ENCODE assay signal across 20 cellular contexts in the genomic region with DNA sequence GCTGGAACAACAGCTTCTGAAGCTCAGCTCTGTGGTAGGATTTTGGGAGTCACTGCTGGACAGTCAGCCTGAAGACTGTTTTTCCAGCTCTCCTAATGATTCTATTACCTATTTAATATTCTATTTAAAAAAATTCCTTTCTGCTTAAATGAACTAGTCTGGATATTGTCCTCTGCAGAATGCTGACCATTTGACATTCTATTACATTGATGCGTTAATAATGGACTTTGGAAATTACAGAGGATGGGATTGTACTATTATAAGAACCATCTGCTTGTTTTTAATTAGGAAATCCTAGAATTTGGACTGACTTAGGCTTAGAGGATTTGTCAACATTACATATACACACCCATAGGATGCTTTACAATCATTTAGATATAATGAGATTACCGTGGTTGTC. TPM values are rescaled to one million over a fixed set of nuclear protein-coding genes. Genes with fewer than 3 reads are reported as not detected.
A peak's percentile ranks its signal among the peaks of the same experiment; 100 is the strongest.
DNase-seq lines count a peak whose midpoint lies in the region; ATAC-seq and TF ChIP-seq lines count a peak whose summit lies in the region.
"Had no signal": no experiment of that assay in that cellular context is flagged by ENCODE, and none has a peak within 500 bp of the region (broad histone marks: within the 10 kb centered on the region; RNA-seq: fewer than 3 reads in every experiment).

No MANE protein-coding gene starts in this region.

- H3K9me3 ChIP-seq in GM23248 (ENCODE audit: low read depth) = no peaks in the 10 kb centered on the region
- H3K9me3 ChIP-seq: Caco-2, MG63, Peyer's patch had no signal

- ATAC-seq in SK-N-SH treated with all-trans-retinoic acid at 6 μM for 48 hours (peak; percentile 1; the same call in 2 of the 3 replicates), HG03095 (IDR thresholded peaks at IDR 0.05; ENCODE audit: unreplicated experiment) (no peak), GM21447 (IDR thresholded peaks at IDR 0.05; ENCODE audit: unreplicated experiment) (no peak)
- ATAC-seq: T-cell had no signal

- H3K4me1 ChIP-seq in GM23248 (ENCODE audit: insufficient read depth) = peaks cover 56% of the 10 kb centered on the region

- in situ Hi-C loops in GM23248 (cut with MboI) = no loop called here

- H3K4me1 Mint-ChIP-seq in mesothelial cell of epicardium = peaks cover 25% of the 10 kb centered on the region
- H3K4me1 Mint-ChIP-seq: CD4-positive, alpha-beta memory T cell; T-cell had no signal

- DNase-seq in GM23248 (no peak), NCI-H82 treated with DMSO at 0.1 percent for 48 hours (lab: John Stamatoyannopoulos, UW; ENCODE audit: unreplicated experiment) (peak; percentile 35), mesothelial cell of epicardium (ENCODE audit: low spot score in 2 of 2, unreplicated experiment in 2 of 2) (no peak), COLO829 (ENCODE audit: low spot score) (no peak), RKO (ENCODE audit: low spot score) (no peak)
- DNase-seq: C1 segment of cervical spinal cord; Caco-2; CD4-positive, alpha-beta memory T cell; KBM-7; NCI-H1105 treated with DMSO at 0.1 percent for 48 hours; NCI-H146; NCI-H1930; NCI-H2107; NCI-H774; Peyer's patch; T-cell had no signal

- H3K9me2 ChIP-seq in GM23248 (ENCODE audit: insufficient read depth) = no peaks in the 10 kb centered on the region

- peaks cover 46% of the 10 kb centered on the region for H3F3A ChIP-seq in GM23248 (ENCODE audit: insufficient read depth)

- no peaks in the 10 kb centered on the region for H3K36me3 ChIP-seq in GM23248 (ENCODE audit: low read depth)
- H3K36me3 ChIP-seq: Peyer's patch had no signal

- H3K9me3 Mint-ChIP-seq in mesothelial cell of epicardium = no peaks in the 10 kb centered on the region
- H3K9me3 Mint-ChIP-seq: CD4-positive, alpha-beta memory T cell; T-cell had no signal

- no peaks in the 10 kb centered on the region; the same call in 1 of the 2 replicates for H4K20me1 ChIP-seq in GM23248 (ENCODE audit: insufficient read depth)

- H3K9ac ChIP-seq in GM23248 = no peak overlapping the region

- peaks cover 33% of the 10 kb centered on the region for H3K79me2 ChIP-seq in GM23248 (ENCODE audit: insufficient read depth)

- H3K4me3 Mint-ChIP-seq in mesothelial cell of epicardium = no peak overlapping the region
- H3K4me3 Mint-ChIP-seq: CD4-positive, alpha-beta memory T cell; T-cell had no signal

- no peak overlapping the region for H2AFZ ChIP-seq in GM23248

- H3K4me3 ChIP-seq in GM23248 = no peak overlapping the region
- H3K4me3 ChIP-seq: MG63, Peyer's patch had no signal

- no peak overlapping the region for H3K4me2 ChIP-seq in GM23248 (ENCODE audit: unreplicated experiment)

- peak overlapping the region; percentile 25; the same call in 1 of the 2 replicates for H3K27ac ChIP-seq in GM23248
- H3K27ac ChIP-seq: Peyer's patch had no signal

- peaks cover 8% of the 10 kb centered on the region for H3K36me3 Mint-ChIP-seq in mesothelial cell of epicardium
- H3K36me3 Mint-ChIP-seq: CD4-positive, alpha-beta memory T cell; T-cell had no signal

- 93 to 100% methylated on average over 2 of the region's 2 CpGs for WGBS in GM23248 (ENCODE audit: low coverage in 1 of 2, low lambda C conversion rate in 2 of 2, missing lambda C conversion rate in 2 of 2), 2 experiments

- H3K27ac Mint-ChIP-seq in mesothelial cell of epicardium = peak overlapping the region; percentile 62
- H3K27ac Mint-ChIP-seq: CD4-positive, alpha-beta memory T cell; T-cell had no signal

- no peaks in the 10 kb centered on the region for H3K27me3 ChIP-seq in GM23248 (replicated peaks; ENCODE audit: insufficient read depth)
- H3K27me3 ChIP-seq: MG63, Peyer's patch had no signal

- TF ChIP-seq CTCF in mesothelial cell of epicardium (IDR thresholded peaks at IDR 0.05; ENCODE audit: unreplicated experiment) = no peak

- H3K27me3 Mint-ChIP-seq in mesothelial cell of epicardium (ENCODE audit: low read depth) = no peaks in the 10 kb centered on the region
- H3K27me3 Mint-ChIP-seq: CD4-positive, alpha-beta memory T cell had no signal

TF ChIP-seq in SK-N-SH treated with all-trans-retinoic acid at 6 μM for 48 hours, 23 proteins besides CTCF, POLR2A, EP300 and RAD21 (continues in another document):
- TF ChIP-seq, protein P1, sequence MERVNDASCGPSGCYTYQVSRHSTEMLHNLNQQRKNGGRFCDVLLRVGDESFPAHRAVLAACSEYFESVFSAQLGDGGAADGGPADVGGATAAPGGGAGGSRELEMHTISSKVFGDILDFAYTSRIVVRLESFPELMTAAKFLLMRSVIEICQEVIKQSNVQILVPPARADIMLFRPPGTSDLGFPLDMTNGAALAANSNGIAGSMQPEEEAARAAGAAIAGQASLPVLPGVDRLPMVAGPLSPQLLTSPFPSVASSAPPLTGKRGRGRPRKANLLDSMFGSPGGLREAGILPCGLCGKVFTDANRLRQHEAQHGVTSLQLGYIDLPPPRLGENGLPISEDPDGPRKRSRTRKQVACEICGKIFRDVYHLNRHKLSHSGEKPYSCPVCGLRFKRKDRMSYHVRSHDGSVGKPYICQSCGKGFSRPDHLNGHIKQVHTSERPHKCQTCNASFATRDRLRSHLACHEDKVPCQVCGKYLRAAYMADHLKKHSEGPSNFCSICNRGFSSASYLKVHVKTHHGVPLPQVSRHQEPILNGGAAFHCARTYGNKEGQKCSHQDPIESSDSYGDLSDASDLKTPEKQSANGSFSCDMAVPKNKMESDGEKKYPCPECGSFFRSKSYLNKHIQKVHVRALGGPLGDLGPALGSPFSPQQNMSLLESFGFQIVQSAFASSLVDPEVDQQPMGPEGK (CRISPR knock-in tag; IDR thresholded peaks at IDR 0.05; ENCODE audit: borderline replicate concordance) = no peak
- no peak for TF ChIP-seq BACH2 (CRISPR knock-in tag; IDR thresholded peaks at IDR 0.05; ENCODE audit: borderline replicate concordance)
- TF ChIP-seq PPARA (CRISPR knock-in tag; IDR thresholded peaks at IDR 0.05; ENCODE audit: borderline replicate concordance) = no peak
- TF ChIP-seq, protein P2, sequence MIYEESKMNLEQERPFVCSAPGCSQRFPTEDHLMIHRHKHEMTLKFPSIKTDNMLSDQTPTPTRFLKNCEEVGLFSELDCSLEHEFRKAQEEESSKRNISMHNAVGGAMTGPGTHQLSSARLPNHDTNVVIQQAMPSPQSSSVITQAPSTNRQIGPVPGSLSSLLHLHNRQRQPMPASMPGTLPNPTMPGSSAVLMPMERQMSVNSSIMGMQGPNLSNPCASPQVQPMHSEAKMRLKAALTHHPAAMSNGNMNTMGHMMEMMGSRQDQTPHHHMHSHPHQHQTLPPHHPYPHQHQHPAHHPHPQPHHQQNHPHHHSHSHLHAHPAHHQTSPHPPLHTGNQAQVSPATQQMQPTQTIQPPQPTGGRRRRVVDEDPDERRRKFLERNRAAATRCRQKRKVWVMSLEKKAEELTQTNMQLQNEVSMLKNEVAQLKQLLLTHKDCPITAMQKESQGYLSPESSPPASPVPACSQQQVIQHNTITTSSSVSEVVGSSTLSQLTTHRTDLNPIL (CRISPR knock-in tag; IDR thresholded peaks at IDR 0.05; ENCODE audit: low read depth) = no peak
- no peak for TF ChIP-seq ESRRG (CRISPR knock-in tag; IDR thresholded peaks at IDR 0.05)
- no peak for TF ChIP-seq CSDC2 (CRISPR knock-in tag; IDR thresholded peaks at IDR 0.05)
- peak; percentile 88 for TF ChIP-seq ISL1 (CRISPR knock-in tag; IDR thresholded peaks at IDR 0.05)
- TF ChIP-seq ZC3H10 (CRISPR knock-in tag; IDR thresholded peaks at IDR 0.05) = 0 out of 2 replicates have a peak, but pooled peaks have one; percentile 47
- TF ChIP-seq ZNF70 (CRISPR knock-in tag; IDR thresholded peaks at IDR 0.05) = no peak
- TF ChIP-seq, protein P3, sequence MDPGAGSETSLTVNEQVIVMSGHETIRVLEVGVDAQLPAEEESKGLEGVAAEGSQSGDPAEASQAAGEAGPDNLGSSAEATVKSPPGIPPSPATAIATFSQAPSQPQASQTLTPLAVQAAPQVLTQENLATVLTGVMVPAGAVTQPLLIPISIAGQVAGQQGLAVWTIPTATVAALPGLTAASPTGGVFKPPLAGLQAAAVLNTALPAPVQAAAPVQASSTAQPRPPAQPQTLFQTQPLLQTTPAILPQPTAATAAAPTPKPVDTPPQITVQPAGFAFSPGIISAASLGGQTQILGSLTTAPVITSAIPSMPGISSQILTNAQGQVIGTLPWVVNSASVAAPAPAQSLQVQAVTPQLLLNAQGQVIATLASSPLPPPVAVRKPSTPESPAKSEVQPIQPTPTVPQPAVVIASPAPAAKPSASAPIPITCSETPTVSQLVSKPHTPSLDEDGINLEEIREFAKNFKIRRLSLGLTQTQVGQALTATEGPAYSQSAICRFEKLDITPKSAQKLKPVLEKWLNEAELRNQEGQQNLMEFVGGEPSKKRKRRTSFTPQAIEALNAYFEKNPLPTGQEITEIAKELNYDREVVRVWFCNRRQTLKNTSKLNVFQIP (CRISPR knock-in tag; IDR thresholded peaks at IDR 0.05; ENCODE audit: borderline replicate concordance, low read depth) = no peak; the same call in 1 of the 2 replicates
- TF ChIP-seq SNAI2 (CRISPR knock-in tag; IDR thresholded peaks at IDR 0.05) = no peak
- peak; percentile 77 for TF ChIP-seq TCF4 (CRISPR knock-in tag; IDR thresholded peaks at IDR 0.05; ENCODE audit: borderline replicate concordance)
- TF ChIP-seq TOX (CRISPR knock-in tag; IDR thresholded peaks at IDR 0.05; ENCODE audit: borderline replicate concordance) = no peak

RNA-seq across cellular contexts. Expression of a gene that starts 19.7 kb away (rescaled TPM):
- 108 and 168 TPM in 2 replicates for total RNA-seq in GM23248 (2014; rRNA removed; shearing (Covaris generic))
- polyA plus RNA-seq in GM23248 (2016; fragmentation: Nextera tagmentation; extraction: Ambion mirVana) = 44.9 and 50.3 TPM in 2 replicates
- total RNA-seq in mesothelial cell of epicardium = 17.2 to 17.9 TPM (median 17.8 TPM) in 3 replicates

RNA-seq across cellular contexts. Expression of a gene that starts 53.4 kb away (rescaled TPM):
- total RNA-seq in GM23248 (2014; rRNA removed; shearing (Covaris generic)) = 8.6 and 10.4 TPM in 2 replicates
- polyA plus RNA-seq in GM23248 (2016; fragmentation: Nextera tagmentation; extraction: Ambion mirVana) = 8.1 and 8.8 TPM in 2 replicates
- not detected in 3 replicates for total RNA-seq in mesothelial cell of epicardium
- total RNA-seq: Caco-2; CD4-positive, alpha-beta memory T cell; Peyer's patch; T-cell had no signal
- polyA plus RNA-seq: CD4-positive, alpha-beta memory T cell had no signal
